18 cellular contexts compared by ENCODE assay signal in genomic region chrX:28850955-28851354, GRCh38.
"Had no signal": no experiment of that assay in that cellular context is flagged by ENCODE, and none has a peak within 500 bp of the region (broad histone marks: within the 10 kb centered on the region; RNA-seq: fewer than 3 reads in every experiment).

No MANE protein-coding gene starts in this region.

- H3K4me1 ChIP-seq: adrenal gland, foreskin keratinocyte, prostate gland had no signal

- H3K36me3 ChIP-seq: adrenal gland, prostate gland had no signal

- H3K4me1 Mint-ChIP-seq: activated naive CD4-positive, alpha-beta T cell treated with anti-CD3 and anti-CD28 coated beads, Interleukin-2, amount 50 U/mL, for 24 hours; memory B cell; natural killer cell; stimulated activated naive CD8-positive, alpha-beta T cell treated with anti-CD3 and anti-CD28 coated beads, Interleukin-15, amount 100 ng/mL, for 72 hours had no signal

- H3K4me3 Mint-ChIP-seq: activated naive CD4-positive, alpha-beta T cell treated with anti-CD3 and anti-CD28 coated beads, Interleukin-2, amount 50 U/mL, for 24 hours; memory B cell; natural killer cell; stimulated activated naive CD8-positive, alpha-beta T cell treated with anti-CD3 and anti-CD28 coated beads, Interleukin-15, amount 100 ng/mL, for 72 hours had no signal

- H3K9me3 ChIP-seq: adrenal gland, prostate gland had no signal

- H3K27ac Mint-ChIP-seq: activated naive CD4-positive, alpha-beta T cell treated with anti-CD3 and anti-CD28 coated beads, Interleukin-2, amount 50 U/mL, for 24 hours; activated T-helper 2 cell treated with anti-CD3 and anti-CD28 coated beads, Interferon-gamma antibody, Interleukin-2, Interleukin-4, amounts not matched to agents 10 μg/mL and 5 μg/mL and 100 μg/mL, durations not matched to agents 14 hours and 24 hours and 36 hours; memory B cell; natural killer cell; stimulated activated naive CD8-positive, alpha-beta T cell treated with anti-CD3 and anti-CD28 coated beads, Interleukin-15, amount 100 ng/mL, for 72 hours had no signal

- H3K36me3 Mint-ChIP-seq: activated naive CD4-positive, alpha-beta T cell treated with anti-CD3 and anti-CD28 coated beads, Interleukin-2, amount 50 U/mL, for 24 hours; memory B cell; natural killer cell had no signal

- H3K27me3 ChIP-seq: adrenal gland, foreskin keratinocyte had no signal

- H3K27me3 Mint-ChIP-seq: activated naive CD4-positive, alpha-beta T cell treated with anti-CD3 and anti-CD28 coated beads, Interleukin-2, amount 50 U/mL, for 24 hours; memory B cell; stimulated activated naive CD8-positive, alpha-beta T cell treated with anti-CD3 and anti-CD28 coated beads, Interleukin-15, amount 100 ng/mL, for 72 hours had no signal

- H3K27ac ChIP-seq: adrenal gland, foreskin keratinocyte, prostate gland had no signal

- ATAC-seq: activated CD4-positive, CD25-positive, alpha-beta regulatory T cell treated with anti-CD3 and anti-CD28 coated beads, Interleukin-2, amount 50 U/mL, for 24 hours; foreskin keratinocyte; natural killer cell; sciatic nerve; SK-N-SH treated with all-trans-retinoic acid at 6 μM for 48 hours; stimulated activated naive CD8-positive, alpha-beta T cell treated with anti-CD3 and anti-CD28 coated beads, Interleukin-15, amount 100 ng/mL, for 72 hours had no signal

- DNase-seq: activated CD4-positive, alpha-beta T cell treated with anti-CD3 and anti-CD28 coated beads, Interleukin-2, amount 50 U/mL, for 1 hour; activated T-cell treated with anti-CD3 and anti-CD28 coated beads, Interleukin-2, amount 50 U/mL, for 1 hour; adrenal gland; central memory CD4-positive, alpha-beta T cell; cortex of kidney; effector CD8-positive, alpha-beta T cell; foreskin keratinocyte; natural killer cell; stimulated activated naive CD8-positive, alpha-beta T cell treated with anti-CD3 and anti-CD28 coated beads, Interleukin-15, amount 100 ng/mL, for 72 hours; T-helper 1 cell; T1000 had no signal

- H3K4me3 ChIP-seq: adrenal gland, prostate gland had no signal
